In genomic region chr17:49976163-49976827, GRCh38 we compare ENCODE assay signal across 22 cellular contexts. TPM values are rescaled to one million over a fixed set of nuclear protein-coding genes. Genes with fewer than 3 reads are reported as not detected.
DNase-seq lines count a peak whose midpoint lies in the region; ATAC-seq, FAIRE-seq and TF ChIP-seq lines count a peak whose summit lies in the region.
"Had no signal": no experiment of that assay in that cellular context is flagged by ENCODE, and none has a peak within 500 bp of the region (broad histone marks: within the 10 kb centered on the region; RNA-seq: fewer than 3 reads in every experiment).

No MANE protein-coding gene starts in this region.

- H3K9me3 Mint-ChIP-seq in CD4-positive, alpha-beta memory T cell: no peaks in the 10 kb centered on the region
- H3K9me3 Mint-ChIP-seq: HFFc6; T-helper 1 cell treated with Interleukin-12 subunit alpha and Interleukin-12 subunit beta and Interleukin-4 antibody, amounts not matched to agents 30 μg/mL and 1 μg/mL, for 36 hours had no signal

- no peak for TF ChIP-seq POLR2A in HepG2 (IDR thresholded peaks at IDR 0.05; ENCODE audit: insufficient read depth in 1 of 2, low read depth in 2 of 2, low read length in 2 of 2)
- no peak for TF ChIP-seq POLR2A in right lobe of liver (IDR thresholded peaks at IDR 0.05)

- H3K27me3 ChIP-seq in HepG2 (ENCODE audit: control insufficient read depth in 1 of 2, insufficient read depth in 2 of 2, low read length in 2 of 2) (peaks cover 39 to 98% of the 10 kb centered on the region in 2 experiments), right lobe of liver (peaks cover 5 to 16% of the 10 kb centered on the region in 2 donors), Karpas-422 (ENCODE audit: low read length) (no peaks in the 10 kb centered on the region)
- peaks cover 24% of the 10 kb centered on the region for H3K27me3 ChIP-seq in CD4-positive, alpha-beta memory T cell (ENCODE audit: insufficient read depth, low read length)

- H3K4me1 Mint-ChIP-seq in CD4-positive, alpha-beta memory T cell: peaks cover under 1 to 18% (median 10%) of the 10 kb centered on the region in 4 donors

- no TSS peak for BruUV-seq in HepG2 (replicated peaks; lab: Mats Ljungman, UMichigan)

- no peak for TF ChIP-seq RAD21 in HepG2 (CRISPR knock-in tag; IDR thresholded peaks at IDR 0.05)

- H3K4me3 Mint-ChIP-seq in CD4-positive, alpha-beta memory T cell: no peak overlapping the region
- H3K4me3 Mint-ChIP-seq: HFFc6; T-helper 1 cell treated with Interleukin-12 subunit alpha and Interleukin-12 subunit beta and Interleukin-4 antibody, amounts not matched to agents 30 μg/mL and 1 μg/mL, for 36 hours had no signal

- H3K9me3 ChIP-seq in HepG2 (ENCODE audit: low read length) (no peaks in the 10 kb centered on the region), right lobe of liver (no peaks in the 10 kb centered on the region), Karpas-422 (ENCODE audit: low read length) (no peaks in the 10 kb centered on the region)
- no peaks in the 10 kb centered on the region for H3K9me3 ChIP-seq in CD4-positive, alpha-beta memory T cell (ENCODE audit: control insufficient read depth in 1 of 2, low read length in 2 of 2)
- H3K9me3 ChIP-seq: spleen, uterus had no signal

- in situ Hi-C loops in HepG2 (cut with HindIII; ENCODE audit: extremely low pct_ligation_motif_present, low pct_unique_long_range_greater_than_20kb): no loop called here

- no peak overlapping the region for H3K4me2 ChIP-seq in HepG2 (ENCODE audit: low read depth, low read length)
- H3K4me2 ChIP-seq in Karpas-422 (ENCODE audit: low read depth, low read length, poor library complexity, severe bottlenecking): no peak overlapping the region

- FAIRE-seq in HepG2 (lab: Jason Lieb, UNC): no peak
- FAIRE-seq: frontal cortex had no signal

- H3K4me3 ChIP-seq in HepG2 (replicated peaks in 1 of 3; ENCODE audit: insufficient read depth in 1 of 3, low read depth in 2 of 3, low read length in 3 of 3) (no peak overlapping the region), right lobe of liver (no peak overlapping the region), Karpas-422 (ENCODE audit: low read length) (no peak overlapping the region)
- no peak overlapping the region for H3K4me3 ChIP-seq in CD4-positive, alpha-beta memory T cell (ENCODE audit: low read length in 2 of 2)
- H3K4me3 ChIP-seq: dorsolateral prefrontal cortex, spleen, uterus had no signal

- peaks cover 49 to 54% of the 10 kb centered on the region in 2 donors for H3K27me3 Mint-ChIP-seq in CD4-positive, alpha-beta memory T cell

- CTCF ChIA-PET in HepG2 (lab: Yijun Ruan, JAX; ENCODE audit: low intra/inter-chr PET ratio, low total read pairs): no interaction called here
- CTCF ChIA-PET in CD4-positive, alpha-beta memory T cell (lab: Charles Lee; ENCODE audit: partially characterized antibody): interaction anchor here (0.8 to 1.2 kb wide), 2 partner anchors 20 to 23 kb away, joined by 3 read pairs; no protein-coding TSS in a partner anchor

- H2AFZ ChIP-seq in HepG2 (ENCODE audit: low read length) (no peak overlapping the region), Karpas-422 (ENCODE audit: low read length) (no peak overlapping the region)

- no peak overlapping the region for H3K9ac ChIP-seq in HepG2 (ENCODE audit: insufficient read depth, low read depth, low read length)
- no peak overlapping the region for H3K9ac ChIP-seq in Karpas-422 (ENCODE audit: low read length)

- H3K27ac Mint-ChIP-seq in CD4-positive, alpha-beta memory T cell: no peak overlapping the region
- H3K27ac Mint-ChIP-seq: HFFc6; T-helper 1 cell treated with Interleukin-12 subunit alpha and Interleukin-12 subunit beta and Interleukin-4 antibody, amounts not matched to agents 30 μg/mL and 1 μg/mL, for 36 hours had no signal

- H3K9me2 ChIP-seq in Karpas-422 (replicated peaks; ENCODE audit: insufficient read depth, low read length): no peaks in the 10 kb centered on the region

- H3K27ac ChIP-seq in HepG2 (ENCODE audit: extremely low read length, insufficient read depth, low read length) (no peak overlapping the region), right lobe of liver (no peak overlapping the region), Karpas-422 (ENCODE audit: low read length) (no peak overlapping the region)
- no peak overlapping the region for H3K27ac ChIP-seq in CD4-positive, alpha-beta memory T cell (ENCODE audit: low read depth, low read length)
- H3K27ac ChIP-seq: dorsolateral prefrontal cortex, spleen, uterus had no signal

- peaks cover 0 to 3% of the 10 kb centered on the region in 2 donors for H3K36me3 Mint-ChIP-seq in CD4-positive, alpha-beta memory T cell

- DNase-seq in HepG2 (ENCODE audit: low spot score) (no peak), right lobe of liver (no peak), NCI-H526 treated with DMSO at 0.1 percent for 48 hours (lab: John Stamatoyannopoulos, UW) (peak; percentile 31), islet precursor cell (peak; percentile 94), Karpas-422 (no peak), amniotic stem cell (lab: John Stamatoyannopoulos, UW) (no peak)
- no peak for DNase-seq in CD4-positive, alpha-beta memory T cell
- DNase-seq: ACHN, activated gamma-delta T cell treated with Interleukin-2 at 50 U/mL for 16 hours, C1 segment of cervical spinal cord, dorsolateral prefrontal cortex, HFFc6, kidney glomerular epithelial cell, NCI-H187, NCI-H446, SHP77 treated with DMSO at 0.1 percent for 48 hours, spleen, uterus had no signal

- no peak for ATAC-seq in HepG2
- no peak for ATAC-seq in right lobe of liver
- no peak for ATAC-seq in HG03442 (IDR thresholded peaks at IDR 0.05; ENCODE audit: unreplicated experiment)

- POLR2A ChIA-PET in HepG2 (lab: Yijun Ruan, JAX): no interaction called here
- POLR2A ChIA-PET in CD4-positive, alpha-beta memory T cell (lab: Charles Lee; ENCODE audit: partially characterized antibody): no interaction called here

- H3K79me2 ChIP-seq in HepG2 (ENCODE audit: insufficient read depth, low read length) (no peaks in the 10 kb centered on the region), Karpas-422 (ENCODE audit: low read length) (no peaks in the 10 kb centered on the region)

- H4K20me1 ChIP-seq in HepG2 (ENCODE audit: insufficient read depth, low read length): no peaks in the 10 kb centered on the region
- no peaks in the 10 kb centered on the region for H4K20me1 ChIP-seq in Karpas-422 (ENCODE audit: insufficient read depth, low read depth, low read length)

- H3K36me3 ChIP-seq in HepG2 (replicated peaks in 1 of 2; ENCODE audit: control insufficient read depth in 1 of 2, insufficient read depth in 2 of 2, low read length in 2 of 2): no peaks in the 10 kb centered on the region
- no peaks in the 10 kb centered on the region for H3K36me3 ChIP-seq in right lobe of liver
- H3K36me3 ChIP-seq in Karpas-422 (ENCODE audit: insufficient read depth, low read length): no peaks in the 10 kb centered on the region
- H3K36me3 ChIP-seq in CD4-positive, alpha-beta memory T cell (ENCODE audit: insufficient read depth, low read length): no peaks in the 10 kb centered on the region
- H3K36me3 ChIP-seq: spleen, uterus had no signal

- no peak for TF ChIP-seq CTCF in HepG2 (CRISPR knock-in tag; IDR thresholded peaks at IDR 0.05)
- no peak for TF ChIP-seq CTCF in right lobe of liver (IDR thresholded peaks at IDR 0.05)

- WGBS in HepG2 (ENCODE audit: low lambda C conversion rate): 4% methylated on average over 5 of the region's 5 CpGs
- WGBS in right lobe of liver (ENCODE audit: insufficient coverage, low coverage, low lambda C conversion rate, missing lambda C conversion rate): 51% methylated on average over 2 of the region's 5 CpGs

- H3K4me1 ChIP-seq in HepG2 (ENCODE audit: insufficient read depth, low read length): peaks cover 17% of the 10 kb centered on the region
- no peaks in the 10 kb centered on the region for H3K4me1 ChIP-seq in right lobe of liver
- no peaks in the 10 kb centered on the region for H3K4me1 ChIP-seq in Karpas-422 (ENCODE audit: low read length)
- peaks cover 18% of the 10 kb centered on the region for H3K4me1 ChIP-seq in CD4-positive, alpha-beta memory T cell (ENCODE audit: insufficient read depth, low read length)

- TF ChIP-seq EP300 in HepG2 (IDR thresholded peaks at IDR 0.05; ENCODE audit: low read depth in 2 of 2, low read length in 2 of 2) (no peak), HepG2 (CRISPR knock-in tag; IDR thresholded peaks at IDR 0.05; ENCODE audit: borderline replicate concordance) (no peak)

- intact Hi-C loops in HepG2 (cut with micrococcal nuclease; ENCODE audit: unreplicated experiment) (no loop called here), right lobe of liver (cut with DNase I) (no loop called here)
- intact Hi-C loops in CD4-positive, alpha-beta memory T cell (cut with micrococcal nuclease): no loop called here

RNA-seq across cellular contexts. Expression of gene DLX4, which starts 7.3 kb away (rescaled TPM):
- total RNA-seq in HepG2 (2016; rRNA removed; fragmentation: Illumina TruSeq; extraction: Trizol) (0.51 and 0.55 TPM in 2 replicates), right lobe of liver (not detected)
- 0.44 and 1.4 TPM in 2 replicates for total RNA-seq in HepG2 (2016; cell fraction: cytosol; rRNA removed; fragmentation: Illumina TruSeq; extraction: Trizol; ENCODE audit: low read depth)
- total RNA-seq in HepG2 (2016; cell fraction: insoluble cytoplasmic fraction; rRNA removed; fragmentation: Illumina TruSeq; extraction: Trizol): 0.40 and 0.80 TPM in 2 replicates
- total RNA-seq in HepG2 (2016; cell fraction: membrane; rRNA removed; fragmentation: Illumina TruSeq; extraction: Trizol): 1.8 and 1.9 TPM in 2 replicates
- total RNA-seq in HepG2 (2016; cell fraction: nucleus; rRNA removed; fragmentation: Illumina TruSeq; extraction: Trizol): 0.93 and 0.97 TPM in 2 replicates
- 2.3 and 2.5 TPM in 2 replicates for polyA plus RNA-seq in HepG2 (2011; rRNA removed)
- 1.0 and 1.2 TPM in 2 replicates for polyA plus RNA-seq in HepG2 (2011; cell fraction: cytosol; rRNA removed)
- polyA plus RNA-seq in HepG2 (2011; cell fraction: nucleus; rRNA removed): 10.2 TPM in 2 replicates
- 2.5 and 2.7 TPM in 2 replicates for polyA plus RNA-seq in HepG2 (2012)
- polyA plus RNA-seq in HepG2 (2016; cell fraction: cytosol; fragmentation: Illumina TruSeq; extraction: Trizol; ENCODE audit: low read depth): 6.6 and 7.4 TPM in 2 replicates
- 2.3 and 2.8 TPM in 2 replicates for polyA plus RNA-seq in HepG2 (2016; cell fraction: insoluble cytoplasmic fraction; fragmentation: Illumina TruSeq; extraction: Trizol; ENCODE audit: low read depth)
- polyA plus RNA-seq in HepG2 (2016; cell fraction: membrane; fragmentation: Illumina TruSeq; extraction: Trizol; ENCODE audit: low read depth): 12.2 and 12.9 TPM in 2 replicates
- polyA plus RNA-seq in HepG2 (2016; cell fraction: nucleus; fragmentation: Illumina TruSeq; extraction: Trizol; ENCODE audit: insufficient read depth, low read depth): 8.1 and 8.9 TPM in 2 replicates
- 1.8 and 3.4 TPM in 2 replicates for polyA minus RNA-seq in HepG2 (2011; rRNA and poly(A)+ RNA removed; ENCODE audit: low replicate concordance)
- 0.62 and 0.99 TPM in 2 replicates for polyA minus RNA-seq in HepG2 (2011; cell fraction: cytosol; rRNA and poly(A)+ RNA removed)
- polyA minus RNA-seq in HepG2 (2011; cell fraction: nucleus; rRNA and poly(A)+ RNA removed): 1.3 and 2.4 TPM in 2 replicates
- total RNA-seq in Karpas-422 (2014; rRNA removed; shearing (Covaris generic); ENCODE audit: low replicate concordance): not detected in 2 replicates
- total RNA-seq in CD4-positive, alpha-beta memory T cell: 1 to 10 TPM in 1 of 2 experiments, under 1 TPM in 1; 0.70 to 1.2 TPM
- polyA plus RNA-seq in CD4-positive, alpha-beta memory T cell: under 1 TPM; 0.22 to 0.33 TPM
- total RNA-seq: frontal cortex, HFFc6, uterus had no signal

RNA-seq across cellular contexts. Expression of gene DLX3, which starts 18.7 kb away (rescaled TPM):
- total RNA-seq in HepG2 (2016; rRNA removed; fragmentation: Illumina TruSeq; extraction: Trizol) (not detected in 2 replicates), right lobe of liver (not detected)
- total RNA-seq in HepG2 (2016; cell fraction: cytosol; rRNA removed; fragmentation: Illumina TruSeq; extraction: Trizol; ENCODE audit: low read depth): not detected in 2 replicates
- not detected in 2 replicates for total RNA-seq in HepG2 (2016; cell fraction: insoluble cytoplasmic fraction; rRNA removed; fragmentation: Illumina TruSeq; extraction: Trizol)
- not detected in 2 replicates for total RNA-seq in HepG2 (2016; cell fraction: membrane; rRNA removed; fragmentation: Illumina TruSeq; extraction: Trizol)
- total RNA-seq in HepG2 (2016; cell fraction: nucleus; rRNA removed; fragmentation: Illumina TruSeq; extraction: Trizol): not detected in 2 replicates
- 0.03 and 0.05 TPM in 2 replicates for polyA plus RNA-seq in HepG2 (2011; rRNA removed)
- not detected in 2 replicates for polyA plus RNA-seq in HepG2 (2011; cell fraction: cytosol; rRNA removed)
- polyA plus RNA-seq in HepG2 (2011; cell fraction: nucleus; rRNA removed): 0.05 and 0.23 TPM in 2 replicates
- not detected in 2 replicates for polyA plus RNA-seq in HepG2 (2012)
- not detected in 2 replicates for polyA plus RNA-seq in HepG2 (2016; cell fraction: cytosol; fragmentation: Illumina TruSeq; extraction: Trizol; ENCODE audit: low read depth)
- 0.09 TPM in 1 of 2 replicates, not detected in the other for polyA plus RNA-seq in HepG2 (2016; cell fraction: insoluble cytoplasmic fraction; fragmentation: Illumina TruSeq; extraction: Trizol; ENCODE audit: low read depth)
- polyA plus RNA-seq in HepG2 (2016; cell fraction: membrane; fragmentation: Illumina TruSeq; extraction: Trizol; ENCODE audit: low read depth): not detected in 2 replicates
- polyA plus RNA-seq in HepG2 (2016; cell fraction: nucleus; fragmentation: Illumina TruSeq; extraction: Trizol; ENCODE audit: insufficient read depth, low read depth): not detected in 2 replicates
- 0.65 TPM in 1 of 2 replicates, not detected in the other for polyA minus RNA-seq in HepG2 (2011; rRNA and poly(A)+ RNA removed; ENCODE audit: low replicate concordance)
- polyA minus RNA-seq in HepG2 (2011; cell fraction: cytosol; rRNA and poly(A)+ RNA removed): not detected in 2 replicates
- not detected in 2 replicates for polyA minus RNA-seq in HepG2 (2011; cell fraction: nucleus; rRNA and poly(A)+ RNA removed)
- 0.22 TPM in 1 of 2 replicates, not detected in the other for total RNA-seq in Karpas-422 (2014; rRNA removed; shearing (Covaris generic); ENCODE audit: low replicate concordance)
- total RNA-seq in CD4-positive, alpha-beta memory T cell: not detected
- not detected for polyA plus RNA-seq in CD4-positive, alpha-beta memory T cell
- total RNA-seq: cardiac septum, frontal cortex, HFFc6, spleen had no signal

Comparison
In these comparisons a context has a peak if more than half of its experiments do, and no peak if none do; other contexts are left out.
1. DNase-seq: peak in NCI-H526 treated with DMSO at 0.1 percent for 48 hours (single experiment) and islet precursor cell (single experiment); none in HepG2 (single experiment), right lobe of liver (0 of 3), Karpas-422 (single experiment), CD4-positive, alpha-beta memory T cell (0 of 5) and amniotic stem cell (single experiment).